In genomic region chrX:79506001-79506400, GRCh38 we compare ENCODE assay signal across 20 cellular contexts.
"Had no signal": no experiment of that assay in that cellular context is flagged by ENCODE, and none has a peak within 500 bp of the region (broad histone marks: within the 10 kb centered on the region; RNA-seq: fewer than 3 reads in every experiment).

No MANE protein-coding gene starts in this region.

- H3K9ac ChIP-seq: KMS-11 had no signal

- H3K27ac ChIP-seq: KMS-11 had no signal

- H3K4me2 ChIP-seq: KMS-11 had no signal

- DNase-seq: IMR-90, MM.1S, NCI-H1092 treated with DMSO at 0.1 percent for 48 hours, NCI-H1417 treated with DMSO at 0.1 percent for 48 hours, NCI-H146, NCI-H1694 treated with DMSO at 0.1 percent for 48 hours, NCI-H1930, NCI-H2081, NCI-H2107, NCI-H2171 treated with DMSO at 0.1 percent for 48 hours, NCI-H345, NCI-H446 treated with DMSO at 0.1 percent for 48 hours, NCI-H510A treated with DMSO at 0.1 percent for 48 hours, NCI-H526, NCI-H82, Right ventricle myocardium superior, RPMI8226, SIG-M5, T-helper 1 cell had no signal
